8 cellular contexts compared by ENCODE assay signal in genomic region chr11:1574256-1575242, GRCh38. TPM values are rescaled to one million over a fixed set of nuclear protein-coding genes. Genes with fewer than 3 reads are reported as not detected.
A peak's percentile ranks its signal among the peaks of the same experiment; 100 is the strongest.
DNase-seq lines count a peak whose midpoint lies in the region; ATAC-seq and TF ChIP-seq lines count a peak whose summit lies in the region.

No MANE protein-coding gene starts in this region.

- H3K27ac Mint-ChIP-seq in dendritic cell treated with granulocyte-macrophage colony-stimulating factor and Interleukin-4, amounts not matched to agents 40 ng/mL and 50 ng/mL, for 4 days = no peak overlapping the region

- H3K9me3 Mint-ChIP-seq in dendritic cell treated with granulocyte-macrophage colony-stimulating factor and Interleukin-4, amounts not matched to agents 40 ng/mL and 50 ng/mL, for 4 days = peaks cover 18% of the 10 kb centered on the region

- H3K4me1 Mint-ChIP-seq in dendritic cell treated with granulocyte-macrophage colony-stimulating factor and Interleukin-4, amounts not matched to agents 40 ng/mL and 50 ng/mL, for 4 days (ENCODE audit: low read depth) = peaks cover 10% of the 10 kb centered on the region

- TF ChIP-seq CTCF in 22Rv1 (IDR thresholded peaks at IDR 0.05) (peak; percentile 97), GM12872 (IDR thresholded peaks at IDR 0.05; ENCODE audit: insufficient read depth, low read depth, low read length) (peak; percentile 82), NB4 (IDR thresholded peaks at IDR 0.05; ENCODE audit: low read depth, low read length) (peak; percentile 50)

- H3K36me3 Mint-ChIP-seq in dendritic cell treated with granulocyte-macrophage colony-stimulating factor and Interleukin-4, amounts not matched to agents 40 ng/mL and 50 ng/mL, for 4 days (ENCODE audit: low read depth) = no peaks in the 10 kb centered on the region

- no peak overlapping the region for H3K4me3 ChIP-seq in NB4 (ENCODE audit: low read depth, low read length)

- H3K27me3 Mint-ChIP-seq in dendritic cell treated with granulocyte-macrophage colony-stimulating factor and Interleukin-4, amounts not matched to agents 40 ng/mL and 50 ng/mL, for 4 days = peaks cover 73% of the 10 kb centered on the region

- peak overlapping the region; percentile 94 for H3K27ac ChIP-seq in 22Rv1

- no peak for TF ChIP-seq POLR2A in NB4 (IDR thresholded peaks at IDR 0.05; ENCODE audit: extremely low read depth, insufficient read length)

- intact Hi-C loops in dendritic cell treated with granulocyte-macrophage colony-stimulating factor and Interleukin-4, amounts not matched to agents 40 ng/mL and 50 ng/mL, for 4 days (cut with micrococcal nuclease) = loop anchor here (2.0 kb wide), 1 partner anchor 372 kb away; no protein-coding TSS in a partner anchor

- H3K4me3 Mint-ChIP-seq in dendritic cell treated with granulocyte-macrophage colony-stimulating factor and Interleukin-4, amounts not matched to agents 40 ng/mL and 50 ng/mL, for 4 days = peak overlapping the region; percentile 8

- peak; percentile 82 for ATAC-seq in left lobe of liver

- peak; percentile 77 for DNase-seq in NB4 (ENCODE audit: low read depth)
- peak; percentile 64 for DNase-seq in activated CD4-positive, alpha-beta T cell treated with anti-CD3 and anti-CD28 coated beads for 48 hours
- DNase-seq in left lobe of liver (ENCODE audit: low spot score) = no peak
- DNase-seq in stimulated activated CD8-positive, alpha-beta memory T cell treated with anti-CD3 and anti-CD28 coated beads, Interleukin-15, amount 100 ng/mL, for 48 hours (ENCODE audit: low read depth in 2 of 2) = peak; percentile 37 to 40
- no peak for DNase-seq in putamen (ENCODE audit: low spot score)

RNA-seq across cellular contexts. Expression of gene DUSP8, which starts 2.5 kb away (rescaled TPM):
- total RNA-seq in left lobe of liver = 0.23 TPM

RNA-seq across cellular contexts. Expression of gene KRTAP5-1, which starts 10.5 kb away (rescaled TPM):
- total RNA-seq in left lobe of liver = not detected

RNA-seq across cellular contexts. Expression of gene KRTAP5-2, which starts 23.5 kb away (rescaled TPM):
- total RNA-seq in left lobe of liver = not detected

RNA-seq across cellular contexts. Expression of gene KRTAP5-3, which starts 33.7 kb away (rescaled TPM):
- total RNA-seq in left lobe of liver = not detected

RNA-seq across cellular contexts. Expression of gene KRTAP5-4, which starts 47.4 kb away (rescaled TPM):
- total RNA-seq in left lobe of liver = not detected

Comparison
In these comparisons a context has a peak if more than half of its experiments do, and no peak if none do; other contexts are left out.
1. DNase-seq: peak in NB4 (single experiment), activated CD4-positive, alpha-beta T cell treated with anti-CD3 and anti-CD28 coated beads for 48 hours (single experiment) and stimulated activated CD8-positive, alpha-beta memory T cell treated with anti-CD3 and anti-CD28 coated beads, Interleukin-15, amount 100 ng/mL, for 48 hours (2 of 2); none in left lobe of liver (single experiment) and putamen (single experiment).
2. Peak in every context shown above with its lines, with median percentiles within 50 percentile points of each other: CTCF ChIP-seq.